8 cellular contexts compared by ENCODE assay signal in genomic region chr7:41524861-41525260, GRCh38.
"Had no signal": no experiment of that assay in that cellular context is flagged by ENCODE, and none has a peak within 500 bp of the region (broad histone marks: within the 10 kb centered on the region; RNA-seq: fewer than 3 reads in every experiment).

No MANE protein-coding gene starts in this region.

- DNase-seq: GDM1, GF-D8 had no signal

- ATAC-seq: GM12878 had no signal

- H3K4me3 ChIP-seq: GM12878 had no signal

- FAIRE-seq: G401.6, GM12878, GM12891, GM12892, GM18507, GM19239 had no signal
